17 cellular contexts compared by ENCODE assay signal in the genomic region with DNA sequence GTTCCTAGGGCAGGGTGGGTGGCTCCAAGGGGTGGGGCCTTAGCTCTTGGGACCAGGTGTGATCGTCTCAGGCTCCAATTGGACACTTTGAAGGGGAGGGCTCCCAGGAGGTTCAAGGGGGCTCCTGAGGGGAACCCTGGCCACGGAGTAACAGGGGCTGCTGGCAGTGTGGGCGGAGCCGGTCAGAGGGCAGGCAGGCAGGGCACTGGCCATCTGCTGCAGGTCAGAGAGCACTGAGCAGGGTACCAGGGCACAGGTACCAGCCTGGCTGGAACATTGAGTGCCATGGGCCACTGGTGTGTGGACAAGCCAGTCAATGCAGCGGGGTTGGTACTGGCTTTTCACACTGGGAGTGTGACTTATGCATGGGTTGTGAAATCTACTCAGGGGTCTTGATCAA. TPM values are rescaled to one million over a fixed set of nuclear protein-coding genes. Genes with fewer than 3 reads are reported as not detected.
DNase-seq lines count a peak whose midpoint lies in the region; ATAC-seq and TF ChIP-seq lines count a peak whose summit lies in the region.
"Had no signal": no experiment of that assay in that cellular context is flagged by ENCODE, and none has a peak within 500 bp of the region (broad histone marks: within the 10 kb centered on the region; RNA-seq: fewer than 3 reads in every experiment).

No MANE protein-coding gene starts in this region.

- H3K9me3 ChIP-seq in colonic mucosa (no peaks in the 10 kb centered on the region), vagina (no peaks in the 10 kb centered on the region)

- H3K4me3 Mint-ChIP-seq in stimulated activated naive CD8-positive, alpha-beta T cell treated with anti-CD3 and anti-CD28 coated beads, Interleukin-15, Interleukin-2, amounts not matched to agents 100 ng/mL and 50 ng/mL, for 24 hours: no peak overlapping the region
- no peak overlapping the region for H3K4me3 Mint-ChIP-seq in stimulated activated naive CD8-positive, alpha-beta T cell treated with anti-CD3 and anti-CD28 coated beads, Interleukin-15, amount 100 ng/mL, for 72 hours
- H3K4me3 Mint-ChIP-seq in osteocyte (ENCODE audit: unreplicated experiment): no peak overlapping the region
- H3K4me3 Mint-ChIP-seq: activated CD4-positive, alpha-beta T cell treated with anti-CD3 and anti-CD28 coated beads for 36 hours; activated naive CD8-positive, alpha-beta T cell; neural progenitor cell; T-helper 2 cell treated with Interferon-gamma antibody and Interleukin-4, amounts not matched to agents 5 μg/mL and 100 μg/mL, for 36 hours had no signal

- no peak for DNase-seq in stimulated activated naive CD8-positive, alpha-beta T cell treated with anti-CD3 and anti-CD28 coated beads, Interleukin-15, amount 100 ng/mL, for 72 hours
- DNase-seq in colonic mucosa: no peak
- no peak for DNase-seq in osteocyte (ENCODE audit: extremely low spot score, unreplicated experiment)
- no peak for DNase-seq in vagina (ENCODE audit: extremely low spot score in 2 of 2)
- no peak for DNase-seq in NCI-H226
- DNase-seq in D341Med (ENCODE audit: low spot score): no peak
- DNase-seq: activated CD4-positive, alpha-beta T cell treated with anti-CD3 and anti-CD28 coated beads for 36 hours; caudate nucleus; DMS53; foreskin fibroblast; SHP77 treated with DMSO at 0.1 percent for 48 hours had no signal

- no peak overlapping the region for H3K4me3 ChIP-seq in colonic mucosa
- H3K4me3 ChIP-seq in vagina: no peak overlapping the region
- H3K4me3 ChIP-seq: neural progenitor cell had no signal

- H3K4me1 Mint-ChIP-seq in stimulated activated naive CD8-positive, alpha-beta T cell treated with anti-CD3 and anti-CD28 coated beads, Interleukin-15, Interleukin-2, amounts not matched to agents 100 ng/mL and 50 ng/mL, for 24 hours (ENCODE audit: low read depth): peaks cover 53% of the 10 kb centered on the region
- peaks cover 72% of the 10 kb centered on the region for H3K4me1 Mint-ChIP-seq in stimulated activated naive CD8-positive, alpha-beta T cell treated with anti-CD3 and anti-CD28 coated beads, Interleukin-15, amount 100 ng/mL, for 72 hours
- H3K4me1 Mint-ChIP-seq in osteocyte (ENCODE audit: unreplicated experiment): peaks cover 98% of the 10 kb centered on the region

- H3K27me3 ChIP-seq in colonic mucosa (no peaks in the 10 kb centered on the region), vagina (no peaks in the 10 kb centered on the region)
- H3K27me3 ChIP-seq: neural progenitor cell had no signal

- H3K27ac ChIP-seq in colonic mucosa (peak overlapping the region; percentile 48), vagina (peak overlapping the region; percentile 92)
- H3K27ac ChIP-seq: KMS-11, neural progenitor cell had no signal

- no peak overlapping the region for H3K9ac ChIP-seq in colonic mucosa (ENCODE audit: low read depth in 2 of 2, low read length in 2 of 2)
- H3K9ac ChIP-seq: KMS-11, neural progenitor cell had no signal

- H3K27ac Mint-ChIP-seq in stimulated activated naive CD8-positive, alpha-beta T cell treated with anti-CD3 and anti-CD28 coated beads, Interleukin-15, Interleukin-2, amounts not matched to agents 100 ng/mL and 50 ng/mL, for 24 hours: peak overlapping the region; percentile 19
- H3K27ac Mint-ChIP-seq in stimulated activated naive CD8-positive, alpha-beta T cell treated with anti-CD3 and anti-CD28 coated beads, Interleukin-15, amount 100 ng/mL, for 72 hours: no peak overlapping the region
- peak overlapping the region; percentile 98 for H3K27ac Mint-ChIP-seq in osteocyte (ENCODE audit: unreplicated experiment)
- H3K27ac Mint-ChIP-seq: activated naive CD8-positive, alpha-beta T cell; neural progenitor cell; T-helper 2 cell treated with Interferon-gamma antibody and Interleukin-4, amounts not matched to agents 5 μg/mL and 100 μg/mL, for 36 hours had no signal

- no peak for TF ChIP-seq POLR2A in vagina (IDR thresholded peaks at IDR 0.05)

- intact Hi-C loops in colonic mucosa (cut with DNase I) (no loop called here), vagina (cut with DNase I) (no loop called here)

- peaks cover 13% of the 10 kb centered on the region for H3K36me3 Mint-ChIP-seq in stimulated activated naive CD8-positive, alpha-beta T cell treated with anti-CD3 and anti-CD28 coated beads, Interleukin-15, Interleukin-2, amounts not matched to agents 100 ng/mL and 50 ng/mL, for 24 hours (ENCODE audit: low read depth)
- peaks cover 19% of the 10 kb centered on the region for H3K36me3 Mint-ChIP-seq in osteocyte (ENCODE audit: unreplicated experiment)
- H3K36me3 Mint-ChIP-seq: activated naive CD8-positive, alpha-beta T cell; neural progenitor cell had no signal

- H3K36me3 ChIP-seq in colonic mucosa (no peaks in the 10 kb centered on the region), vagina (no peaks in the 10 kb centered on the region)
- H3K36me3 ChIP-seq: neural progenitor cell had no signal

- peaks cover 17% of the 10 kb centered on the region for H3K4me1 ChIP-seq in colonic mucosa
- H3K4me1 ChIP-seq in vagina: peaks cover 83% of the 10 kb centered on the region

- no peaks in the 10 kb centered on the region for H3K9me3 Mint-ChIP-seq in stimulated activated naive CD8-positive, alpha-beta T cell treated with anti-CD3 and anti-CD28 coated beads, Interleukin-15, Interleukin-2, amounts not matched to agents 100 ng/mL and 50 ng/mL, for 24 hours
- no peaks in the 10 kb centered on the region for H3K9me3 Mint-ChIP-seq in stimulated activated naive CD8-positive, alpha-beta T cell treated with anti-CD3 and anti-CD28 coated beads, Interleukin-15, amount 100 ng/mL, for 72 hours
- H3K9me3 Mint-ChIP-seq in osteocyte (ENCODE audit: unreplicated experiment): no peaks in the 10 kb centered on the region
- H3K9me3 Mint-ChIP-seq: neural progenitor cell; T-helper 2 cell treated with Interferon-gamma antibody and Interleukin-4, amounts not matched to agents 5 μg/mL and 100 μg/mL, for 36 hours had no signal

- no peaks in the 10 kb centered on the region for H3K27me3 Mint-ChIP-seq in stimulated activated naive CD8-positive, alpha-beta T cell treated with anti-CD3 and anti-CD28 coated beads, Interleukin-15, Interleukin-2, amounts not matched to agents 100 ng/mL and 50 ng/mL, for 24 hours
- H3K27me3 Mint-ChIP-seq in stimulated activated naive CD8-positive, alpha-beta T cell treated with anti-CD3 and anti-CD28 coated beads, Interleukin-15, amount 100 ng/mL, for 72 hours: no peaks in the 10 kb centered on the region
- H3K27me3 Mint-ChIP-seq in osteocyte (ENCODE audit: unreplicated experiment): no peaks in the 10 kb centered on the region
- H3K27me3 Mint-ChIP-seq: activated CD4-positive, alpha-beta T cell treated with anti-CD3 and anti-CD28 coated beads for 36 hours; activated naive CD8-positive, alpha-beta T cell had no signal

- ATAC-seq in stimulated activated naive CD8-positive, alpha-beta T cell treated with anti-CD3 and anti-CD28 coated beads, Interleukin-15, amount 100 ng/mL, for 72 hours: no peak
- ATAC-seq in GM19324 (IDR thresholded peaks at IDR 0.05; ENCODE audit: low FRiP score, unreplicated experiment): no peak
- ATAC-seq: activated CD4-positive, alpha-beta T cell treated with anti-CD3 and anti-CD28 coated beads for 36 hours had no signal

- no peak for TF ChIP-seq CTCF in colonic mucosa (IDR thresholded peaks at IDR 0.05)
- TF ChIP-seq CTCF in osteocyte (IDR thresholded peaks at IDR 0.05): no peak
- no peak for TF ChIP-seq CTCF in vagina (IDR thresholded peaks at IDR 0.05)

RNA-seq across cellular contexts. Expression of gene SYNE3, which starts 32.2 kb away (rescaled TPM):
- total RNA-seq in colonic mucosa: 1 to 10 TPM; 7.3 to 9.5 TPM
- 105 and 114 TPM in 2 replicates for total RNA-seq in osteocyte
- 27.0 TPM for total RNA-seq in vagina

RNA-seq across cellular contexts. Expression of gene GLRX5, which starts 50.6 kb away (rescaled TPM):
- total RNA-seq in colonic mucosa: 10 to 100 TPM; 51.9 to 64.6 TPM
- 53.1 and 55.1 TPM in 2 replicates for total RNA-seq in osteocyte
- total RNA-seq in vagina: 20.4 TPM

Comparison
In these comparisons a context has a peak if more than half of its experiments do, and no peak if none do; other contexts are left out.
1. H3K27ac Mint-ChIP-seq: peak in stimulated activated naive CD8-positive, alpha-beta T cell treated with anti-CD3 and anti-CD28 coated beads, Interleukin-15, Interleukin-2, amounts not matched to agents 100 ng/mL and 50 ng/mL, for 24 hours (single experiment) and osteocyte (single experiment); none in stimulated activated naive CD8-positive, alpha-beta T cell treated with anti-CD3 and anti-CD28 coated beads, Interleukin-15, amount 100 ng/mL, for 72 hours (0 of 2).